Comparison of ENCODE assay signal across 26 cellular contexts in genomic region chr3:14608298-14608697, GRCh38. TPM values are rescaled to one million over a fixed set of nuclear protein-coding genes. Genes with fewer than 3 reads are reported as not detected.
A peak's percentile ranks its signal among the peaks of the same experiment; 100 is the strongest.
DNase-seq lines count a peak whose midpoint lies in the region; ATAC-seq, FAIRE-seq and TF ChIP-seq lines count a peak whose summit lies in the region.
"Had no signal": no experiment of that assay in that cellular context is flagged by ENCODE, and none has a peak within 500 bp of the region (broad histone marks: within the 10 kb centered on the region; RNA-seq: fewer than 3 reads in every experiment).

No MANE protein-coding gene starts in this region.

- no peak overlapping the region for H2BK5ac ChIP-seq in H1 (ENCODE audit: low read depth, low read length)

- no peak for DNase-seq in left ventricle myocardium inferior
- DNase-seq in right cardiac atrium, result no peak
- no peak for DNase-seq in OCI-LY7 (ENCODE audit: low spot score)
- DNase-seq in H1 (ENCODE audit: low read depth in 1 of 2, low spot score in 2 of 2), result no peak
- no peak for DNase-seq in esophagus squamous epithelium (lab: John Stamatoyannopoulos, UW)
- DNase-seq in NCI-H748 (lab: John Stamatoyannopoulos, UW; ENCODE audit: unreplicated experiment), result no peak
- no peak for DNase-seq in adrenal gland
- DNase-seq in AG20443 (ENCODE audit: low spot score), result no peak
- DNase-seq: activated CD4-positive, alpha-beta T cell treated with anti-CD3 and anti-CD28 coated beads, Interleukin-2, amount 50 U/mL, for 4 hours; activated CD8-positive, alpha-beta memory T cell treated with anti-CD3 and anti-CD28 coated beads, Interleukin-2, amount 50 U/mL, for 48 hours; activated naive CD8-positive, alpha-beta T cell treated with anti-CD3 and anti-CD28 coated beads, Interleukin-2, amount 10 ng/mL, durations not matched to agents 7 days and 5 days; body of pancreas; CD4-positive, CD25-positive, alpha-beta regulatory T cell; DMS153; GDM1; islet precursor cell; KBM-7; mesenchymal stem cell; naive thymus-derived CD4-positive, alpha-beta T cell; NCI-H187 treated with DMSO at 0.1 percent for 48 hours; NCI-H446; SHP77 treated with DMSO at 0.1 percent for 48 hours; uterus had no signal

- no peak for TF ChIP-seq EP300 in H1 (IDR thresholded peaks at IDR 0.05; ENCODE audit: borderline replicate concordance in 1 of 2, low read depth in 2 of 2, low read length in 2 of 2)

- H3K23ac ChIP-seq in H1 (ENCODE audit: insufficient read length), result no peak overlapping the region

- no peak for FAIRE-seq in H1 (lab: Jason Lieb, UNC)
- FAIRE-seq: colon had no signal

- TF ChIP-seq POLR2A in H1 (IDR thresholded peaks at IDR 0.05; ENCODE audit: control extremely low read depth in 1 of 2, low read depth in 2 of 2, low read length in 2 of 2) (no peak), esophagus squamous epithelium (IDR thresholded peaks at IDR 0.05) (no peak), adrenal gland (IDR thresholded peaks at IDR 0.05) (no peak)

- no peak overlapping the region for H2BK15ac ChIP-seq in H1 (ENCODE audit: low read length)

- WGBS in right cardiac atrium, result 70% methylated on average over 3 of the region's 3 CpGs
- 73% methylated on average over 3 of the region's 3 CpGs; no CpG with 5 or more reads in 1 of the 2 experiments for WGBS in H1 (ENCODE audit: extremely low coverage in 1 of 2, insufficient coverage in 1 of 2, insufficient read length in 1 of 2, insufficient replicate concordance in 2 of 2, low coverage in 1 of 2, low lambda C conversion rate in 2 of 2, missing lambda C conversion rate in 1 of 2), 2 experiments
- 45 to 71% methylated on average over 2 to 3 of the region's 3 CpGs for WGBS in esophagus squamous epithelium, 2 donors
- 64 to 74% (median 68%) methylated on average over 3 of the region's 3 CpGs for WGBS in adrenal gland, 4 donors

- H3K27me3 ChIP-seq in left ventricle myocardium inferior (ENCODE audit: low read depth), result peaks cover 90% of the 10 kb centered on the region
- no peaks in the 10 kb centered on the region for H3K27me3 ChIP-seq in right cardiac atrium (ENCODE audit: control insufficient read depth, insufficient read depth)
- peaks cover 0 to 9% (median 5%) of the 10 kb centered on the region in 4 experiments; a peak in 4 of 7 replicates for H3K27me3 ChIP-seq in H1 (replicated peaks in 1 of 4; ENCODE audit: control insufficient read depth in 3 of 4, extremely low read depth in 1 of 4, insufficient read depth in 3 of 4, low read length in 3 of 4)
- H3K27me3 ChIP-seq in esophagus squamous epithelium, result peaks cover 0 to 90% (median 4%) of the 10 kb centered on the region in 4 donors
- H3K27me3 ChIP-seq in adrenal gland, result peaks cover 4% of the 10 kb centered on the region
- H3K27me3 ChIP-seq: body of pancreas had no signal

- POLR2A ChIA-PET in OCI-LY7 (lab: Charles Lee), result no interaction called here
- POLR2A ChIA-PET in H1 (lab: Charles Lee; ENCODE audit: partially characterized antibody), result interaction anchor here (1.2 kb wide), 1 partner anchor 8 kb away, joined by 3 read pairs; no protein-coding TSS in a partner anchor

- no peak overlapping the region for H3K27ac ChIP-seq in left ventricle myocardium inferior (replicated peaks)
- H3K27ac ChIP-seq in right cardiac atrium (ENCODE audit: low read length), result no peak overlapping the region
- no peak overlapping the region for H3K27ac ChIP-seq in OCI-LY7 (ENCODE audit: low read depth, low read length, poor library complexity, severe bottlenecking)
- H3K27ac ChIP-seq in H1 (ENCODE audit: low read depth, low read length), result no peak overlapping the region
- H3K27ac ChIP-seq in esophagus squamous epithelium, result no peak overlapping the region
- no peak overlapping the region for H3K27ac ChIP-seq in adrenal gland
- H3K27ac ChIP-seq: body of pancreas, suprapubic skin, uterus had no signal

- no peaks in the 10 kb centered on the region for H3K79me2 ChIP-seq in OCI-LY7 (ENCODE audit: insufficient read depth, low read depth, low read length)
- no peaks in the 10 kb centered on the region for H3K79me2 ChIP-seq in H1 (ENCODE audit: control insufficient read depth in 1 of 2, insufficient read depth in 2 of 2, low read length in 2 of 2)

- H2BK20ac ChIP-seq in H1 (ENCODE audit: low read length), result 0 out of 2 replicates have a peak overlapping the region, but pooled peaks have one; percentile 3

- H4K20me1 ChIP-seq in OCI-LY7 (ENCODE audit: insufficient read depth, low read length), result no peaks in the 10 kb centered on the region
- no peaks in the 10 kb centered on the region for H4K20me1 ChIP-seq in H1 (replicated peaks in 1 of 2; ENCODE audit: control insufficient read depth in 1 of 2, insufficient read depth in 2 of 2, low read length in 2 of 2)

- H3K56ac ChIP-seq in H1 (replicated peaks; ENCODE audit: insufficient read length, low read depth, low read length), result no peak overlapping the region

- ATAC-seq in right cardiac atrium, result no peak
- ATAC-seq: body of pancreas; naive thymus-derived CD4-positive, alpha-beta T cell; sciatic nerve had no signal

- H3K79me1 ChIP-seq in H1 (ENCODE audit: low read depth, low read length), result no peaks in the 10 kb centered on the region

- H3K18ac ChIP-seq in H1 (ENCODE audit: extremely low read depth, low read length), result no peak overlapping the region

- H2AFZ ChIP-seq in OCI-LY7 (ENCODE audit: low read length) (no peak overlapping the region), H1 (ENCODE audit: low read length) (0 out of 2 replicates have a peak overlapping the region, but pooled peaks have one; percentile 52)

- no peak overlapping the region for H4K8ac ChIP-seq in H1 (ENCODE audit: extremely low read depth, insufficient read depth, low read length)

- H3K4ac ChIP-seq in H1 (replicated peaks; ENCODE audit: insufficient read length, low read depth, low read length), result no peak overlapping the region

- H2BK12ac ChIP-seq in H1 (ENCODE audit: low read depth, low read length), result no peak overlapping the region

- no peaks in the 10 kb centered on the region for H3K23me2 ChIP-seq in H1 (ENCODE audit: low read depth, low read length)

- no peak overlapping the region for H3K14ac ChIP-seq in H1 (ENCODE audit: insufficient read length)

- H3K9me3 ChIP-seq in left ventricle myocardium inferior (replicated peaks) (no peaks in the 10 kb centered on the region), right cardiac atrium (ENCODE audit: control insufficient read depth, low read length) (no peaks in the 10 kb centered on the region), OCI-LY7 (ENCODE audit: low read length) (no peaks in the 10 kb centered on the region), H1 (ENCODE audit: insufficient read depth in 2 of 2, low read depth in 1 of 2, low read length in 1 of 2) (no peaks in the 10 kb centered on the region), esophagus squamous epithelium (no peaks in the 10 kb centered on the region), adrenal gland (replicated peaks in 1 of 3) (no peaks in the 10 kb centered on the region)
- H3K9me3 ChIP-seq: body of pancreas, suprapubic skin, uterus had no signal

- H4K91ac ChIP-seq in H1 (replicated peaks; ENCODE audit: insufficient read length, low read length), result no peak overlapping the region

- H3K4me2 ChIP-seq in OCI-LY7 (ENCODE audit: low read length) (no peak overlapping the region), H1 (ENCODE audit: insufficient read depth in 1 of 2, low read depth in 2 of 2, low read length in 2 of 2) (no peak overlapping the region)

- H4K5ac ChIP-seq in H1 (ENCODE audit: insufficient read length, low read depth, low read length), result no peak overlapping the region

- TF ChIP-seq CTCF in left ventricle myocardium inferior (IDR thresholded peaks at IDR 0.05; ENCODE audit: borderline replicate concordance) (peak; percentile 12), OCI-LY7 (conservative IDR thresholded peaks at IDR 0.05; ENCODE audit: low read length) (0 out of 2 replicates have a peak, but pooled peaks have one; percentile 16), H1 (IDR thresholded peaks at IDR 0.05; ENCODE audit: control extremely low read depth in 1 of 3, insufficient read depth in 1 of 3, low read depth in 1 of 3, low read length in 3 of 3) (peak; percentile 35 to 59 (median 56)), esophagus squamous epithelium (IDR thresholded peaks at IDR 0.05) (no peak), adrenal gland (IDR thresholded peaks at IDR 0.05) (no peak)

- H2BK120ac ChIP-seq in H1 (replicated peaks; ENCODE audit: low read depth, low read length), result no peak overlapping the region

- no TSS peak for BruUV-seq in OCI-LY7 (replicated peaks; lab: Mats Ljungman, UMichigan)

- no peaks in the 10 kb centered on the region for H3K9me2 ChIP-seq in OCI-LY7 (ENCODE audit: insufficient read depth, low read length)

- H3K4me1 ChIP-seq in left ventricle myocardium inferior, result peaks cover 13% of the 10 kb centered on the region
- no peaks in the 10 kb centered on the region for H3K4me1 ChIP-seq in right cardiac atrium (ENCODE audit: control insufficient read depth, insufficient read depth, low read length)
- H3K4me1 ChIP-seq in OCI-LY7 (ENCODE audit: insufficient read depth, low read length, poor library complexity, severe bottlenecking), result no peaks in the 10 kb centered on the region
- peaks cover 0 to 4% (median 1%) of the 10 kb centered on the region in 4 experiments; a peak in 4 of 7 replicates for H3K4me1 ChIP-seq in H1 (replicated peaks in 1 of 4; ENCODE audit: control insufficient read depth in 3 of 4, insufficient read depth in 4 of 4, low read length in 3 of 4)
- H3K4me1 ChIP-seq in esophagus squamous epithelium, result no peaks in the 10 kb centered on the region
- H3K4me1 ChIP-seq in adrenal gland (replicated peaks in 1 of 2), result no peaks in the 10 kb centered on the region
- H3K4me1 ChIP-seq: body of pancreas, suprapubic skin, uterus had no signal

- H3K36me3 ChIP-seq in left ventricle myocardium inferior (no peaks in the 10 kb centered on the region), OCI-LY7 (ENCODE audit: insufficient read depth, low read length) (no peaks in the 10 kb centered on the region), H1 (ENCODE audit: control insufficient read depth in 2 of 4, insufficient read depth in 4 of 4, low read length in 3 of 4) (no peaks in the 10 kb centered on the region), esophagus squamous epithelium (no peaks in the 10 kb centered on the region), adrenal gland (replicated peaks in 1 of 2) (no peaks in the 10 kb centered on the region)
- H3K36me3 ChIP-seq: suprapubic skin, uterus had no signal

- H2AK5ac ChIP-seq in H1 (ENCODE audit: low read depth, low read length), result no peak overlapping the region

- no peak overlapping the region for H3K9ac ChIP-seq in H1 (replicated peaks in 1 of 4; ENCODE audit: extremely low read depth in 1 of 4, low read depth in 3 of 4, low read length in 3 of 4)

- peak; percentile 53 to 64 for TF ChIP-seq RAD21 in H1 (IDR thresholded peaks at IDR 0.05 in 1 of 2, conservative IDR thresholded peaks at IDR 0.05 in 1 of 2; ENCODE audit: low read depth in 2 of 2, low read length in 2 of 2)

- intact Hi-C loops in left ventricle myocardium inferior (cut with micrococcal nuclease) (no loop called here), right cardiac atrium (cut with DNase I) (no loop called here), OCI-LY7 (cut with micrococcal nuclease; ENCODE audit: unreplicated experiment) (no loop called here), esophagus squamous epithelium (cut with DNase I) (no loop called here), adrenal gland (cut with DNase I) (no loop called here)

- CTCF ChIA-PET in OCI-LY7 (lab: Charles Lee; ENCODE audit: unreplicated experiment) (no interaction called here), H1 (lab: Charles Lee; ENCODE audit: partially characterized antibody) (interaction anchor here (0.6 to 5.6 kb wide), 13 partner anchors 8 to 173 kb away, joined by 3 to 54 read pairs (median 6); no protein-coding TSS in a partner anchor)

- no peak overlapping the region for H3K4me3 ChIP-seq in left ventricle myocardium inferior
- H3K4me3 ChIP-seq in right cardiac atrium (ENCODE audit: low read length), result no peak overlapping the region
- H3K4me3 ChIP-seq in OCI-LY7 (ENCODE audit: low read depth, low read length, poor library complexity, severe bottlenecking), result no peak overlapping the region
- H3K4me3 ChIP-seq in H1 (ENCODE audit: extremely low read depth in 1 of 4, insufficient read depth in 2 of 4, low read depth in 3 of 4, low read length in 4 of 4), result no peak overlapping the region
- no peak overlapping the region for H3K4me3 ChIP-seq in esophagus squamous epithelium
- no peak overlapping the region for H3K4me3 ChIP-seq in adrenal gland
- H3K4me3 ChIP-seq: body of pancreas, suprapubic skin, uterus had no signal

RNA-seq across cellular contexts. Expression of gene CCDC174, which starts 43.3 kb away (rescaled TPM):
- 11.9 TPM for total RNA-seq in left ventricle myocardium inferior
- 10 to 100 TPM in 3 of 4 donors, 1 to 10 TPM in 1; 9.3 to 18.3 (median 11.2) TPM for total RNA-seq in right cardiac atrium
- polyA plus RNA-seq in right cardiac atrium, result 9.8 TPM
- total RNA-seq in OCI-LY7 (2014; rRNA removed; shearing (Covaris generic)), result 11.2 and 34.9 TPM in 2 replicates
- 22.7 and 24.2 TPM in 2 replicates for total RNA-seq in OCI-LY7 (2022)
- total RNA-seq in H1 (2021; fragmentation: NEBNext Ultra II Directional; extraction: Animal tissue kit (Norgen Biotek cat#: 25700)), result 11.9 and 14.1 TPM in 2 replicates
- polyA plus RNA-seq in H1 (2011; rRNA removed), result 3.5 and 5.5 TPM in 2 replicates
- 5.2 TPM for polyA plus RNA-seq in H1 (2011; cell fraction: cytosol; rRNA removed)
- polyA plus RNA-seq in H1 (2011; cell fraction: nucleus; rRNA removed), result 8.5 TPM
- polyA plus RNA-seq in H1 (2012, experiment 1 of 2), result 8.1 to 10.3 TPM (median 8.9 TPM) in 4 replicates
- 1.4 TPM for polyA plus RNA-seq in H1 (2012, experiment 2 of 2)
- 12.0 TPM for polyA plus RNA-seq in H1 (2013, experiment 1 of 2)
- 10.3 TPM for polyA plus RNA-seq in H1 (2013, experiment 2 of 2)
- 3.7 and 4.2 TPM in 2 replicates for polyA minus RNA-seq in H1 (2011; rRNA and poly(A)+ RNA removed)
- polyA minus RNA-seq in H1 (2011; cell fraction: cytosol; rRNA and poly(A)+ RNA removed), result 2.9 TPM
- polyA minus RNA-seq in H1 (2011; cell fraction: nucleus; rRNA and poly(A)+ RNA removed), result 6.6 TPM
- total RNA-seq in esophagus squamous epithelium, result 10 to 100 TPM in 3 of 4 donors, 1 to 10 TPM in 1; 9.5 to 17.2 (median 12.1) TPM
- total RNA-seq in adrenal gland, result 10 to 100 TPM in 6 of 8 donors, 1 to 10 TPM in 2; 4.3 to 20.5 (median 18.3) TPM
- polyA plus RNA-seq in adrenal gland, result 10 to 100 TPM; 26.1 to 31.6 (median 31.0) TPM

Comparison
In these comparisons a context has a peak if more than half of its experiments do, and no peak if none do; other contexts are left out.
1. CTCF ChIP-seq: peak in left ventricle myocardium inferior (single experiment), OCI-LY7 (single experiment) and H1 (3 of 3); none in esophagus squamous epithelium (0 of 6) and adrenal gland (0 of 6).